Comparison of ENCODE assay signal across 1 cellular context in genomic region chr10:26621889-26622681, GRCh38.
TF ChIP-seq lines count a peak whose summit lies in the region.

No MANE protein-coding gene starts in this region.

TF ChIP-seq in liver, 16 proteins besides CTCF, POLR2A, EP300 and RAD21 (continued from another document):
- no peak for TF ChIP-seq ZBTB33 (IDR thresholded peaks at IDR 0.05)
- TF ChIP-seq MAX (IDR thresholded peaks at IDR 0.05), result no peak
- TF ChIP-seq FOXA1 (IDR thresholded peaks at IDR 0.05), result no peak
- TF ChIP-seq HNF4G (IDR thresholded peaks at IDR 0.05), result no peak
- TF ChIP-seq NR2F2 (IDR thresholded peaks at IDR 0.05), result no peak
- no peak for TF ChIP-seq GABPA (IDR thresholded peaks at IDR 0.05 in 1 of 2, conservative IDR thresholded peaks at IDR 0.05 in 1 of 2)
